Comparison of ENCODE assay signal across 26 cellular contexts in genomic region chr11:123833095-123833494, GRCh38. TPM values are rescaled to one million over a fixed set of nuclear protein-coding genes. Genes with fewer than 3 reads are reported as not detected.
DNase-seq lines count a peak whose midpoint lies in the region; ATAC-seq, FAIRE-seq and TF ChIP-seq lines count a peak whose summit lies in the region.
"Had no signal": no experiment of that assay in that cellular context is flagged by ENCODE, and none has a peak within 500 bp of the region (broad histone marks: within the 10 kb centered on the region; RNA-seq: fewer than 3 reads in every experiment).

No MANE protein-coding gene starts in this region.

- TF ChIP-seq POLR2A in GM12878 (IDR thresholded peaks at IDR 0.05; ENCODE audit: low read depth, low read length), result no peak
- TF ChIP-seq POLR2A in H54 (IDR thresholded peaks at IDR 0.05; ENCODE audit: low read depth, low read length), result no peak

- H3K79me2 ChIP-seq in PC-3 (ENCODE audit: low read length) (no peaks in the 10 kb centered on the region), GM12878 (ENCODE audit: control insufficient read depth, insufficient read depth, low read length) (no peaks in the 10 kb centered on the region), keratinocyte (ENCODE audit: control insufficient read depth, insufficient read depth, low read length) (no peaks in the 10 kb centered on the region)

- BruUV-seq in PC-3 (replicated peaks; lab: Mats Ljungman, UMichigan) (no TSS peak), GM12878 (replicated peaks; lab: Mats Ljungman, UMichigan) (no TSS peak)

- H3K4me3 Mint-ChIP-seq in osteocyte (ENCODE audit: unreplicated experiment), result no peak overlapping the region
- H3K4me3 Mint-ChIP-seq: CD4-positive, CD25-positive, alpha-beta regulatory T cell had no signal

- H4K20me1 ChIP-seq in PC-3 (ENCODE audit: low read length) (no peaks in the 10 kb centered on the region), GM12878 (ENCODE audit: control insufficient read depth, insufficient read depth) (no peaks in the 10 kb centered on the region), keratinocyte (ENCODE audit: control insufficient read depth, extremely low read depth, insufficient read depth, low read length) (no peaks in the 10 kb centered on the region)

- H3K4me1 ChIP-seq in PC-3 (ENCODE audit: insufficient read depth, low read length) (no peaks in the 10 kb centered on the region), GM12878 (ENCODE audit: control insufficient read depth, insufficient read depth, low read length) (no peaks in the 10 kb centered on the region), keratinocyte (ENCODE audit: control insufficient read depth, extremely low read depth, insufficient read depth, low read length) (no peaks in the 10 kb centered on the region)
- H3K4me1 ChIP-seq: BE2C had no signal

- no peaks in the 10 kb centered on the region for H3K27me3 Mint-ChIP-seq in osteocyte (ENCODE audit: unreplicated experiment)
- H3K27me3 Mint-ChIP-seq: CD4-positive, CD25-positive, alpha-beta regulatory T cell had no signal

- no peaks in the 10 kb centered on the region for H3F3A ChIP-seq in PC-3 (ENCODE audit: low read length, unreplicated experiment)

- H3K27ac ChIP-seq in PC-3 (ENCODE audit: low read length) (no peak overlapping the region), GM12878 (ENCODE audit: control insufficient read depth, insufficient read depth) (no peak overlapping the region), keratinocyte (ENCODE audit: control insufficient read depth, insufficient read depth, low read length) (no peak overlapping the region)
- H3K27ac ChIP-seq: SK-N-MC had no signal

- no peak for FAIRE-seq in GM12878 (lab: Jason Lieb, UNC)
- peak; percentile 9 for FAIRE-seq in keratinocyte (lab: Jason Lieb, UNC)
- no peak for FAIRE-seq in H54 (lab: Jason Lieb, UNC)
- FAIRE-seq: GM18507, H1, RCC 7860 had no signal

- peak; percentile 51 for ATAC-seq in GM19351 (IDR thresholded peaks at IDR 0.05; ENCODE audit: unreplicated experiment)
- no peak for ATAC-seq in PC-3
- no peak for ATAC-seq in GM12878

- H3K9me2 ChIP-seq in PC-3 (replicated peaks; ENCODE audit: low read length), result no peaks in the 10 kb centered on the region

- H3K9me3 ChIP-seq in PC-3 (ENCODE audit: low read length), result no peaks in the 10 kb centered on the region
- H3K9me3 ChIP-seq in GM12878 (replicated peaks; ENCODE audit: control insufficient read depth, insufficient read depth, low read length), result no peaks in the 10 kb centered on the region
- H3K9me3 ChIP-seq in keratinocyte (ENCODE audit: control insufficient read depth, low read depth, low read length), result no peaks in the 10 kb centered on the region
- H3K9me3 ChIP-seq: BE2C had no signal

- no peak overlapping the region for H3K27ac Mint-ChIP-seq in osteocyte (ENCODE audit: unreplicated experiment)
- H3K27ac Mint-ChIP-seq: CD4-positive, CD25-positive, alpha-beta regulatory T cell had no signal

- TF ChIP-seq CTCF in PC-3 (conservative IDR thresholded peaks at IDR 0.05; ENCODE audit: low read depth, low read length) (no peak), GM12878 (IDR thresholded peaks at IDR 0.05 in 2 of 3, conservative IDR thresholded peaks at IDR 0.05 in 1 of 3; ENCODE audit: control insufficient read depth in 2 of 3, extremely low read depth in 1 of 3, insufficient read depth in 1 of 3, low read depth in 3 of 3, low read length in 3 of 3) (no peak), keratinocyte (optimal IDR thresholded peaks at IDR 0.05 in 1 of 3, IDR thresholded peaks at IDR 0.05 in 1 of 3, conservative IDR thresholded peaks at IDR 0.05 in 1 of 3; ENCODE audit: extremely low read depth in 1 of 3, insufficient read depth in 2 of 3, low read length in 3 of 3) (no peak), osteocyte (IDR thresholded peaks at IDR 0.05) (no peak)

- no peak overlapping the region for H3K4me3 ChIP-seq in PC-3 (ENCODE audit: low read length)
- H3K4me3 ChIP-seq in GM12878, result no peak overlapping the region
- no peak overlapping the region for H3K4me3 ChIP-seq in keratinocyte (ENCODE audit: control insufficient read depth in 2 of 3, extremely low read depth in 1 of 3, insufficient read depth in 2 of 3, low read depth in 1 of 3, low read length in 3 of 3)
- H3K4me3 ChIP-seq: SK-N-MC had no signal

- SMC1A ChIA-PET in GM12878 (lab: Charles Lee; ENCODE audit: uncharacterized antibody, unreplicated experiment), result no interaction called here

- TF ChIP-seq RAD21 in GM12878 (IDR thresholded peaks at IDR 0.05; ENCODE audit: insufficient read depth, low read depth, low read length), result no peak

- no peaks in the 10 kb centered on the region for H3K4me1 Mint-ChIP-seq in osteocyte (ENCODE audit: unreplicated experiment)
- H3K4me1 Mint-ChIP-seq: CD4-positive, CD25-positive, alpha-beta regulatory T cell had no signal

- DNase-seq in PC-3, result peak; percentile 45
- DNase-seq in GM12878 (ENCODE audit: low read depth, low spot score), result no peak
- no peak for DNase-seq in keratinocyte (ENCODE audit: low read depth, low spot score)
- DNase-seq in kidney glomerular epithelial cell (lab: John Stamatoyannopoulos, UW), result no peak
- DNase-seq in H54 (ENCODE audit: insufficient read length, low spot score), result no peak
- no peak for DNase-seq in NCI-H446 treated with DMSO at 0.1 percent for 48 hours (lab: John Stamatoyannopoulos, UW)
- DNase-seq in osteocyte (ENCODE audit: extremely low spot score, unreplicated experiment), result no peak
- DNase-seq: BE2C; CD4-positive, CD25-positive, alpha-beta regulatory T cell; COR-L47; IMR-90; NCI-H1417; NCI-H1694 treated with DMSO at 0.1 percent for 48 hours; NCI-H2227 treated with DMSO at 0.1 percent for 48 hours; NCI-H524; NCI-H82; SHP77; SW 1271 had no signal

- H3K27me3 ChIP-seq in PC-3 (ENCODE audit: low read length) (peaks cover 48% of the 10 kb centered on the region), GM12878 (replicated peaks in 1 of 2; ENCODE audit: control insufficient read depth in 2 of 2, insufficient read depth in 2 of 2, low read length in 1 of 2) (no peaks in the 10 kb centered on the region), keratinocyte (ENCODE audit: control insufficient read depth, extremely low read depth, insufficient read depth, low read length) (no peaks in the 10 kb centered on the region)

- peaks cover 3% of the 10 kb centered on the region for H3K9me3 Mint-ChIP-seq in osteocyte (ENCODE audit: unreplicated experiment)

- H3K9me1 ChIP-seq in keratinocyte (ENCODE audit: control insufficient read depth, extremely low read depth, insufficient read depth, low read length), result no peaks in the 10 kb centered on the region

- 0% methylated on average over 2 of the region's 2 CpGs for WGBS in GM12878 (ENCODE audit: insufficient coverage, insufficient replicate concordance, low lambda C conversion rate, missing lambda C conversion rate)

- in situ Hi-C loops in GM12878 (cut with MboI), result no loop called here

- H3K36me3 ChIP-seq in PC-3 (ENCODE audit: low read depth, low read length) (no peaks in the 10 kb centered on the region), GM12878 (ENCODE audit: control insufficient read depth in 2 of 2, insufficient read depth in 2 of 2, low read length in 1 of 2) (no peaks in the 10 kb centered on the region), keratinocyte (ENCODE audit: control insufficient read depth in 2 of 2, extremely low read depth in 1 of 2, insufficient read depth in 2 of 2, low read length in 2 of 2) (no peaks in the 10 kb centered on the region)
- H3K36me3 ChIP-seq: BE2C had no signal

- POLR2A ChIA-PET in PC-3 (lab: Charles Lee; ENCODE audit: unreplicated experiment), result no interaction called here
- POLR2A ChIA-PET in GM12878 (lab: Charles Lee), result no interaction called here

- H3K9ac ChIP-seq in PC-3 (ENCODE audit: low read length) (no peak overlapping the region), GM12878 (ENCODE audit: control insufficient read depth, insufficient read depth, low read length) (no peak overlapping the region), keratinocyte (ENCODE audit: control insufficient read depth, extremely low read depth, insufficient read depth, low read length) (no peak overlapping the region)

- no peaks in the 10 kb centered on the region for H3K36me3 Mint-ChIP-seq in osteocyte (ENCODE audit: unreplicated experiment)
- H3K36me3 Mint-ChIP-seq: CD4-positive, CD25-positive, alpha-beta regulatory T cell had no signal

- RAD21 ChIA-PET in GM12878 (lab: Charles Lee; ENCODE audit: unreplicated experiment), result no interaction called here

- H2AFZ ChIP-seq in PC-3 (ENCODE audit: low read length) (no peak overlapping the region), GM12878 (ENCODE audit: control insufficient read depth, low read depth, low read length) (no peak overlapping the region), keratinocyte (ENCODE audit: control insufficient read depth, low read length) (no peak overlapping the region)

- CTCF ChIA-PET in PC-3 (lab: Charles Lee), result no interaction called here
- CTCF ChIA-PET in GM12878 (lab: Yijun Ruan, JAX), result no interaction called here

- dilution Hi-C loops in keratinocyte (cut with MboI; ENCODE audit: extremely low pct_ligation_motif_present, low sequenced_read_pairs), result no loop called here

- intact Hi-C loops in PC-3 (cut with micrococcal nuclease), result no loop called here
- intact Hi-C loops in GM12878 (cut with micrococcal nuclease; ENCODE audit: unreplicated experiment), result no loop called here

- H3K4me2 ChIP-seq in PC-3 (ENCODE audit: low read length) (no peak overlapping the region), GM12878 (ENCODE audit: control insufficient read depth, insufficient read depth) (no peak overlapping the region), keratinocyte (ENCODE audit: control insufficient read depth, extremely low read depth, insufficient read depth, low read depth, low read length) (no peak overlapping the region)

- no peak for TF ChIP-seq EP300 in GM12878 (IDR thresholded peaks at IDR 0.05; ENCODE audit: borderline replicate concordance in 1 of 2, control insufficient read depth in 1 of 2, low read depth in 2 of 2, low read length in 2 of 2)

RNA-seq across cellular contexts. Expression of gene OR6M1, which starts 26.9 kb away (rescaled TPM):
- total RNA-seq in PC-3 (2014; rRNA removed) (not detected in 2 replicates), GM12878 (2014; rRNA removed) (not detected in 2 replicates), GM12878 (2014; rRNA removed; fragmentation: Illumina TruSeq; extraction: Trizol) (not detected in 2 replicates), GM12878 (2021) (not detected in 2 replicates), osteocyte (not detected in 2 replicates)
- total RNA-seq in GM12878 (2013; cell fraction: nucleolus; rRNA removed), result not detected in 2 replicates
- polyA plus RNA-seq in GM12878 (2011; ENCODE audit: low read depth), result not detected
- polyA plus RNA-seq in GM12878 (2011; rRNA removed) (not detected in 2 replicates), GM12878 (2014; fragmentation: Illumina TruSeq; extraction: Trizol) (not detected in 2 replicates), GM12878 (2014; fragmentation: Nextera tagmentation; extraction: Ambion mirVana) (not detected), GM12878 (2014; rRNA removed) (not detected in 2 replicates), GM12878 (2016; fragmentation: Nextera tagmentation; extraction: Ambion mirVana) (not detected), keratinocyte (not detected in 3 replicates)
- polyA plus RNA-seq in GM12878 (2011; cell fraction: cytosol; rRNA removed), result not detected in 2 replicates
- not detected in 2 replicates for polyA plus RNA-seq in GM12878 (2011; cell fraction: nucleus; rRNA removed)
- not detected in 2 replicates for polyA plus RNA-seq in GM12878 (2012)
- not detected in 2 replicates for polyA minus RNA-seq in GM12878 (2011; rRNA and poly(A)+ RNA removed)
- polyA minus RNA-seq in GM12878 (2011; cell fraction: cytosol; rRNA and poly(A)+ RNA removed), result not detected in 2 replicates
- not detected in 2 replicates for polyA minus RNA-seq in GM12878 (2011; cell fraction: nucleus; rRNA and poly(A)+ RNA removed)
- not detected for polyA plus RNA-seq in keratinocyte (2011; ENCODE audit: low read depth)
- polyA plus RNA-seq in keratinocyte (2011; cell fraction: cytosol; rRNA removed), result not detected in 2 replicates
- not detected in 2 replicates for polyA plus RNA-seq in keratinocyte (2011; cell fraction: nucleus; rRNA removed)
- polyA plus RNA-seq in keratinocyte (2012; ENCODE audit: low replicate concordance), result not detected in 2 replicates
- polyA minus RNA-seq in keratinocyte, result not detected in 3 replicates
- polyA minus RNA-seq in keratinocyte (2011; cell fraction: cytosol; rRNA and poly(A)+ RNA removed), result not detected
- polyA minus RNA-seq in keratinocyte (2011; cell fraction: nucleus; rRNA and poly(A)+ RNA removed), result not detected in 2 replicates
- total RNA-seq: A673; CD4-positive, CD25-positive, alpha-beta regulatory T cell; G401; H1; IMR-90; OCI-LY7 had no signal
- polyA plus RNA-seq: CD4-positive, CD25-positive, alpha-beta regulatory T cell; H1; IMR-90 had no signal

RNA-seq across cellular contexts. Expression of gene TMEM225, which starts 52.4 kb away (rescaled TPM):
- total RNA-seq in PC-3 (2014; rRNA removed) (not detected in 2 replicates), GM12878 (2014; rRNA removed) (not detected in 2 replicates), GM12878 (2014; rRNA removed; fragmentation: Illumina TruSeq; extraction: Trizol) (not detected in 2 replicates), GM12878 (2021) (not detected in 2 replicates), osteocyte (not detected in 2 replicates)
- total RNA-seq in GM12878 (2013; cell fraction: nucleolus; rRNA removed), result not detected in 2 replicates
- polyA plus RNA-seq in GM12878 (2011; ENCODE audit: low read depth), result not detected
- polyA plus RNA-seq in GM12878 (2011; rRNA removed) (not detected in 2 replicates), GM12878 (2014; fragmentation: Illumina TruSeq; extraction: Trizol) (not detected in 2 replicates), GM12878 (2014; fragmentation: Nextera tagmentation; extraction: Ambion mirVana) (not detected), GM12878 (2014; rRNA removed) (not detected in 2 replicates), GM12878 (2016; fragmentation: Nextera tagmentation; extraction: Ambion mirVana) (not detected), keratinocyte (not detected in 3 replicates)
- not detected in 2 replicates for polyA plus RNA-seq in GM12878 (2011; cell fraction: cytosol; rRNA removed)
- polyA plus RNA-seq in GM12878 (2011; cell fraction: nucleus; rRNA removed), result not detected in 2 replicates
- polyA plus RNA-seq in GM12878 (2012), result not detected in 2 replicates
- polyA minus RNA-seq in GM12878 (2011; rRNA and poly(A)+ RNA removed), result not detected in 2 replicates
- polyA minus RNA-seq in GM12878 (2011; cell fraction: cytosol; rRNA and poly(A)+ RNA removed), result not detected in 2 replicates
- not detected in 2 replicates for polyA minus RNA-seq in GM12878 (2011; cell fraction: nucleus; rRNA and poly(A)+ RNA removed)
- polyA plus RNA-seq in keratinocyte (2011; ENCODE audit: low read depth), result not detected
- not detected in 2 replicates for polyA plus RNA-seq in keratinocyte (2011; cell fraction: cytosol; rRNA removed)
- polyA plus RNA-seq in keratinocyte (2011; cell fraction: nucleus; rRNA removed), result not detected in 2 replicates
- not detected in 2 replicates for polyA plus RNA-seq in keratinocyte (2012; ENCODE audit: low replicate concordance)
- not detected in 3 replicates for polyA minus RNA-seq in keratinocyte
- polyA minus RNA-seq in keratinocyte (2011; cell fraction: cytosol; rRNA and poly(A)+ RNA removed), result not detected
- polyA minus RNA-seq in keratinocyte (2011; cell fraction: nucleus; rRNA and poly(A)+ RNA removed), result not detected in 2 replicates
- total RNA-seq: A673; CD4-positive, CD25-positive, alpha-beta regulatory T cell; G401; H1; IMR-90; OCI-LY7 had no signal
- polyA plus RNA-seq: CD4-positive, CD25-positive, alpha-beta regulatory T cell; H1; IMR-90 had no signal
